8 cellular contexts compared by ENCODE assay signal in genomic region chr20:45373353-45374100, GRCh38. TPM values are rescaled to one million over a fixed set of nuclear protein-coding genes. Genes with fewer than 3 reads are reported as not detected.
DNase-seq lines count a peak whose midpoint lies in the region; TF ChIP-seq lines count a peak whose summit lies in the region.

No MANE protein-coding gene starts in this region.

- H3K27me3 ChIP-seq in OCI-LY1 (ENCODE audit: insufficient read depth, low read length) = no peaks in the 10 kb centered on the region

- peak overlapping the region; percentile 70 for H3K4me2 ChIP-seq in OCI-LY1 (ENCODE audit: low read length)

- DNase-seq in NCI-H446 (lab: John Stamatoyannopoulos, UW) = peak; percentile 6 to 38
- no peak for DNase-seq in NCI-H446 treated with DMSO at 0.1 percent for 48 hours (lab: John Stamatoyannopoulos, UW)
- peak; percentile 96 for DNase-seq in HPDE6-E6E7 (ENCODE audit: extremely low spot score)
- DNase-seq in activated T-cell treated with anti-CD3 and anti-CD28 coated beads, Interleukin-2, amount 50 U/mL, for 1 hour = peak; percentile 89
- DNase-seq in erythroblast (lab: John Stamatoyannopoulos, UW) = peak; percentile 89 to 94
- peak; percentile 87 for DNase-seq in mucosa of gallbladder (ENCODE audit: low spot score)
- DNase-seq in stimulated activated CD8-positive, alpha-beta memory T cell treated with anti-CD3 and anti-CD28 coated beads, Interleukin-4, amount 100 ng/mL, for 1 hour (ENCODE audit: low read depth in 2 of 2, low spot score in 1 of 2) = peak; percentile 69 to 81

- peak overlapping the region; percentile 52 for H3K4me3 ChIP-seq in OCI-LY1 (ENCODE audit: low read depth, low read length, poor library complexity, severe bottlenecking)

- no peak overlapping the region for H3K27ac ChIP-seq in OCI-LY1 (ENCODE audit: low read depth, low read length, poor library complexity, severe bottlenecking)

- no peaks in the 10 kb centered on the region for H3K9me2 ChIP-seq in OCI-LY1 (ENCODE audit: low read depth, low read length)

- no peak overlapping the region for H2AFZ ChIP-seq in OCI-LY1 (ENCODE audit: low read length)

- peak; percentile 97 for TF ChIP-seq CTCF in OCI-LY1 (IDR thresholded peaks at IDR 0.05; ENCODE audit: low read length)

- H3F3A ChIP-seq in OCI-LY1 (ENCODE audit: insufficient read depth, low read length) = 0 out of 2 replicates have a peak, but pooled peaks cover 3% of the 10 kb centered on the region

- H3K79me2 ChIP-seq in OCI-LY1 (ENCODE audit: insufficient read depth, low read length) = no peaks in the 10 kb centered on the region

- H3K36me3 ChIP-seq in OCI-LY1 (ENCODE audit: insufficient read depth, low read length) = no peaks in the 10 kb centered on the region

- H3K9ac ChIP-seq in OCI-LY1 (ENCODE audit: low read length) = peak overlapping the region; percentile 8; the same call in 1 of the 2 replicates

- H3K9me3 ChIP-seq in OCI-LY1 (ENCODE audit: low read length) = no peaks in the 10 kb centered on the region

- no peaks in the 10 kb centered on the region for H4K20me1 ChIP-seq in OCI-LY1 (ENCODE audit: insufficient read depth, low read length)

- peaks cover 14% of the 10 kb centered on the region for H3K4me1 ChIP-seq in OCI-LY1 (ENCODE audit: insufficient read depth, low read length, severe bottlenecking)

- no peak for TF ChIP-seq POLR2A in erythroblast (IDR thresholded peaks at IDR 0.05; ENCODE audit: low read length)

RNA-seq across cellular contexts. Expression of gene TP53TG5, which starts 4.6 kb away (rescaled TPM):
- total RNA-seq in mucosa of gallbladder = not detected

RNA-seq across cellular contexts. Expression of gene SYS1, which starts 10.6 kb away (rescaled TPM):
- total RNA-seq in mucosa of gallbladder = 41.3 TPM

RNA-seq across cellular contexts. Expression of gene SDC4, which starts 25.3 kb away (rescaled TPM):
- 118 TPM for total RNA-seq in mucosa of gallbladder

RNA-seq across cellular contexts. Expression of gene DBNDD2, which starts 34.6 kb away (rescaled TPM):
- 48.0 TPM for total RNA-seq in mucosa of gallbladder

RNA-seq across cellular contexts. Expression of gene PIGT, which starts 42.4 kb away (rescaled TPM):
- 98.3 TPM for total RNA-seq in mucosa of gallbladder
